In genomic region chr10:6014241-6014761, GRCh38 we compare ENCODE assay signal across 8 cellular contexts. TPM values are rescaled to one million over a fixed set of nuclear protein-coding genes. Genes with fewer than 3 reads are reported as not detected.
DNase-seq lines count a peak whose midpoint lies in the region; ATAC-seq and TF ChIP-seq lines count a peak whose summit lies in the region.

No MANE protein-coding gene starts in this region.

- H3K36me3 ChIP-seq in fibroblast of lung (ENCODE audit: control insufficient read depth, insufficient read depth, low read length), result no peaks in the 10 kb centered on the region

- peaks cover under 1% of the 10 kb centered on the region for H3K9me3 Mint-ChIP-seq in nephron

- H3K4me3 ChIP-seq in fibroblast of lung (replicated peaks in 1 of 4; ENCODE audit: control extremely low read depth in 1 of 4, insufficient read depth in 1 of 4, low read depth in 3 of 4, low read length in 4 of 4), result no peak overlapping the region

- no peaks in the 10 kb centered on the region for H3K27me3 Mint-ChIP-seq in nephron (ENCODE audit: low read depth)

- no peaks in the 10 kb centered on the region for H4K20me1 ChIP-seq in fibroblast of lung (ENCODE audit: control insufficient read depth, extremely low read depth, insufficient read depth, low read length)

- H3K4me1 Mint-ChIP-seq in nephron, result no peaks in the 10 kb centered on the region

- no peak overlapping the region for H3K27ac ChIP-seq in fibroblast of lung (ENCODE audit: insufficient read depth, low read length)

- no peak overlapping the region for H2AFZ ChIP-seq in fibroblast of lung (ENCODE audit: low read length)

- H3K4me3 Mint-ChIP-seq in nephron, result no peak overlapping the region

- no peaks in the 10 kb centered on the region for H3K9me3 ChIP-seq in fibroblast of lung (ENCODE audit: control insufficient read depth, insufficient read depth, low read depth, low read length)

- no peak overlapping the region for H3K27ac Mint-ChIP-seq in nephron

- peak; percentile 81 to 82 for TF ChIP-seq CTCF in fibroblast of lung (conservative IDR thresholded peaks at IDR 0.05 in 1 of 2, IDR thresholded peaks at IDR 0.05 in 1 of 2; ENCODE audit: low read depth in 1 of 2, low read length in 2 of 2)
- peak; percentile 57 to 59 (median 58) for TF ChIP-seq CTCF in nephron (IDR thresholded peaks at IDR 0.05; ENCODE audit: unreplicated experiment in 3 of 3)

- H3K9ac ChIP-seq in fibroblast of lung (ENCODE audit: insufficient read depth, low read length), result no peak overlapping the region

- H3K4me1 ChIP-seq in fibroblast of lung (ENCODE audit: control insufficient read depth, extremely low read depth, insufficient read depth, low read length), result no peaks in the 10 kb centered on the region

- no peak overlapping the region for H3K4me2 ChIP-seq in fibroblast of lung (ENCODE audit: extremely low read depth, insufficient read depth, low read length)

- DNase-seq in COLO829 (ENCODE audit: low spot score) (peak; percentile 23), NCI-H460 (ENCODE audit: extremely low read depth, low read depth) (peak; percentile 31), fibroblast of lung (ENCODE audit: low read depth in 2 of 2) (peak; percentile 18 to 58), NCI-H1930 (lab: John Stamatoyannopoulos, UW) (no peak)
- peak; percentile 65 for DNase-seq in activated CD8-positive, alpha-beta memory T cell treated with anti-CD3 and anti-CD28 coated beads, Interleukin-2, amount 50 U/mL, for 4 hours

- no peaks in the 10 kb centered on the region for H3K79me2 ChIP-seq in fibroblast of lung (ENCODE audit: control insufficient read depth, insufficient read depth, low read length)

- no peaks in the 10 kb centered on the region for H3K27me3 ChIP-seq in fibroblast of lung (ENCODE audit: control insufficient read depth, insufficient read depth, low read length)

- ATAC-seq in GM21447 (IDR thresholded peaks at IDR 0.05; ENCODE audit: unreplicated experiment) (peak; percentile 79), HG02852 (IDR thresholded peaks at IDR 0.05; ENCODE audit: unreplicated experiment) (no peak)

- no peaks in the 10 kb centered on the region for H3K36me3 Mint-ChIP-seq in nephron (ENCODE audit: low read depth)

RNA-seq across cellular contexts. Expression of gene IL15RA, which starts 37.0 kb away (rescaled TPM):
- total RNA-seq in NCI-H460 (2014; rRNA removed; shearing (Covaris generic)), result 10.6 and 13.3 TPM in 2 replicates
- polyA plus RNA-seq in NCI-H460 (2014; cell fraction: nucleus; rRNA removed), result 20.9 and 24.1 TPM in 2 replicates
- 9.2 and 13.7 TPM in 2 replicates for total RNA-seq in fibroblast of lung
- 5.9 and 8.4 TPM in 2 replicates for polyA plus RNA-seq in fibroblast of lung
- polyA plus RNA-seq in fibroblast of lung (2012), result 7.4 and 10.5 TPM in 2 replicates
- 8.6 and 12.3 TPM in 2 replicates for polyA minus RNA-seq in fibroblast of lung (ENCODE audit: low replicate concordance)

RNA-seq across cellular contexts. Expression of gene IL2RA, which starts 47.9 kb away (rescaled TPM):
- not detected in 2 replicates for total RNA-seq in NCI-H460 (2014; rRNA removed; shearing (Covaris generic))
- polyA plus RNA-seq in NCI-H460 (2014; cell fraction: nucleus; rRNA removed), result not detected in 2 replicates
- total RNA-seq in fibroblast of lung, result not detected in 2 replicates
- polyA plus RNA-seq in fibroblast of lung, result not detected in 2 replicates
- not detected in 2 replicates for polyA plus RNA-seq in fibroblast of lung (2012)
- polyA minus RNA-seq in fibroblast of lung (ENCODE audit: low replicate concordance), result not detected in 2 replicates

Comparison
In these comparisons a context has a peak if more than half of its experiments do, and no peak if none do; other contexts are left out.
1. DNase-seq: peak in COLO829 (single experiment), NCI-H460 (single experiment), activated CD8-positive, alpha-beta memory T cell treated with anti-CD3 and anti-CD28 coated beads, Interleukin-2, amount 50 U/mL, for 4 hours (single experiment) and fibroblast of lung (2 of 2); none in NCI-H1930 (0 of 2).